In genomic region chr1:148060294-148060701, GRCh38 we compare ENCODE assay signal across 8 cellular contexts.
A peak's percentile ranks its signal among the peaks of the same experiment; 100 is the strongest.
DNase-seq lines count a peak whose midpoint lies in the region; ATAC-seq and TF ChIP-seq lines count a peak whose summit lies in the region.
"Not testable (repeated sequence)": the region's sequence is repeated elsewhere in the genome, so short reads cannot be mapped to it uniquely, and the experiment has no call there.

No MANE protein-coding gene starts in this region.

- peaks cover 18% of the 10 kb centered on the region for H3K27me3 Mint-ChIP-seq in CD4-positive, alpha-beta T cell
- H3K27me3 Mint-ChIP-seq in activated CD4-positive, alpha-beta T cell treated with anti-CD3 and anti-CD28 coated beads, Interleukin-2, amount 10 ng/mL, durations not matched to agents 7 days and 5 days: peaks cover 11% of the 10 kb centered on the region
- H3K27me3 Mint-ChIP-seq in activated naive CD8-positive, alpha-beta T cell treated with anti-CD3 and anti-CD28 coated beads for 36 hours: peaks cover 15% of the 10 kb centered on the region

- in situ Hi-C loops in transverse colon (cut with MboI; ENCODE audit: low pct_ligation_motif_present in 1 of 4, low pct_unique_long_range_greater_than_20kb in 1 of 4, low sequenced_read_pairs in 3 of 4): not testable (repeated sequence)

- not testable (repeated sequence) for H3K36me3 Mint-ChIP-seq in CD4-positive, alpha-beta T cell (ENCODE audit: low read depth); activated CD4-positive, alpha-beta T cell treated with anti-CD3 and anti-CD28 coated beads, Interleukin-2, amount 10 ng/mL, durations not matched to agents 7 days and 5 days (ENCODE audit: low read depth); activated naive CD8-positive, alpha-beta T cell treated with anti-CD3 and anti-CD28 coated beads for 36 hours

- H3K4me1 Mint-ChIP-seq in CD4-positive, alpha-beta T cell (ENCODE audit: low read depth); activated CD4-positive, alpha-beta T cell treated with anti-CD3 and anti-CD28 coated beads, Interleukin-2, amount 10 ng/mL, durations not matched to agents 7 days and 5 days; activated naive CD8-positive, alpha-beta T cell treated with anti-CD3 and anti-CD28 coated beads for 36 hours: not testable (repeated sequence)

- not testable (repeated sequence) for H3K9me3 Mint-ChIP-seq in CD4-positive, alpha-beta T cell; activated CD4-positive, alpha-beta T cell treated with anti-CD3 and anti-CD28 coated beads, Interleukin-2, amount 10 ng/mL, durations not matched to agents 7 days and 5 days; activated naive CD8-positive, alpha-beta T cell treated with anti-CD3 and anti-CD28 coated beads for 36 hours

- WGBS in esophagus muscularis mucosa: no CpG with 5 or more reads among the region's 37 CpGs
- WGBS in transverse colon (ENCODE audit: low coverage in 1 of 2), 2 donors: 0% methylated on average over 4 of the region's 37 CpGs; no CpG with 5 or more reads in 1 of the 2 donors

- not testable (repeated sequence) for H3K27me3 ChIP-seq in CD4-positive, alpha-beta T cell (ENCODE audit: control insufficient read depth, insufficient read depth, low read length)
- H3K27me3 ChIP-seq in esophagus muscularis mucosa: peaks cover 0 to 13% (median 0%) of the 10 kb centered on the region in 4 donors
- H3K27me3 ChIP-seq in transverse colon: peaks cover 11% of the 10 kb centered on the region

- peak overlapping the region; percentile 40 to 56 (median 43) for H3K4me3 ChIP-seq in esophagus muscularis mucosa
- peak overlapping the region in 3 of 4 donors; percentile 18 to 47 (median 22) for H3K4me3 ChIP-seq in transverse colon

- peak; percentile 29 for ATAC-seq in CD4-positive, alpha-beta T cell (ENCODE audit: poor library complexity)
- ATAC-seq in HG03354 (IDR thresholded peaks at IDR 0.05; ENCODE audit: poor library complexity, severe bottlenecking, unreplicated experiment) (peak; percentile 20), left lobe of liver (peak; percentile 25), sciatic nerve (peak; percentile 38)

- TF ChIP-seq CTCF in CD4-positive, alpha-beta T cell (IDR thresholded peaks at IDR 0.05); esophagus muscularis mucosa (IDR thresholded peaks at IDR 0.05); transverse colon (IDR thresholded peaks at IDR 0.05): not testable (repeated sequence)

- CTCF ChIA-PET in CD4-positive, alpha-beta T cell (lab: Charles Lee); activated CD4-positive, alpha-beta T cell treated with anti-CD3 and anti-CD28 coated beads, Interleukin-2, amount 10 ng/mL, durations not matched to agents 7 days and 5 days (lab: Charles Lee): not testable (repeated sequence)

- H3K4me1 ChIP-seq in esophagus muscularis mucosa, transverse colon: not testable (repeated sequence)

- intact Hi-C loops in CD4-positive, alpha-beta T cell (cut with DNase I, micrococcal nuclease); esophagus muscularis mucosa (cut with DNase I); sciatic nerve (cut with DNase I); transverse colon (cut with DNase I; ENCODE audit: low total_unique reads): not testable (repeated sequence)

- H3K27ac ChIP-seq in CD4-positive, alpha-beta T cell (ENCODE audit: low read depth, low read length); esophagus muscularis mucosa (replicated peaks in 1 of 4); transverse colon: not testable (repeated sequence)

- not testable (repeated sequence) for TF ChIP-seq POLR2A in esophagus muscularis mucosa (IDR thresholded peaks at IDR 0.05; ENCODE audit: low read depth); transverse colon (IDR thresholded peaks at IDR 0.05)

- POLR2A ChIA-PET in CD4-positive, alpha-beta T cell (lab: Charles Lee); activated CD4-positive, alpha-beta T cell treated with anti-CD3 and anti-CD28 coated beads, Interleukin-2, amount 10 ng/mL, durations not matched to agents 7 days and 5 days (lab: Charles Lee): not testable (repeated sequence)

- H3K36me3 ChIP-seq in esophagus muscularis mucosa, transverse colon: not testable (repeated sequence)

- DNase-seq in CD4-positive, alpha-beta T cell; activated CD4-positive, alpha-beta T cell treated with anti-CD3 and anti-CD28 coated beads, Interleukin-2, amount 10 ng/mL, durations not matched to agents 7 days and 5 days; left lobe of liver (ENCODE audit: low spot score); sciatic nerve (ENCODE audit: low spot score); transverse colon: not testable (repeated sequence)
- DNase-seq in activated naive CD8-positive, alpha-beta T cell treated with anti-CD3 and anti-CD28 coated beads for 36 hours: peak; percentile 14
- DNase-seq in esophagus muscularis mucosa (ENCODE audit: extremely low spot score): peak; percentile 5

- not testable (repeated sequence) for H3K27ac Mint-ChIP-seq in CD4-positive, alpha-beta T cell; activated CD4-positive, alpha-beta T cell treated with anti-CD3 and anti-CD28 coated beads, Interleukin-2, amount 10 ng/mL, durations not matched to agents 7 days and 5 days; activated naive CD8-positive, alpha-beta T cell treated with anti-CD3 and anti-CD28 coated beads for 36 hours

- peak overlapping the region; percentile 60 for H3K4me3 Mint-ChIP-seq in CD4-positive, alpha-beta T cell
- peak overlapping the region; percentile 41 for H3K4me3 Mint-ChIP-seq in activated CD4-positive, alpha-beta T cell treated with anti-CD3 and anti-CD28 coated beads, Interleukin-2, amount 10 ng/mL, durations not matched to agents 7 days and 5 days
- H3K4me3 Mint-ChIP-seq in activated naive CD8-positive, alpha-beta T cell treated with anti-CD3 and anti-CD28 coated beads for 36 hours: peak overlapping the region; percentile 58

- TF ChIP-seq EP300 in esophagus muscularis mucosa (IDR thresholded peaks at IDR 0.05); transverse colon (IDR thresholded peaks at IDR 0.05; ENCODE audit: low read depth): not testable (repeated sequence)

- H3K9me3 ChIP-seq in CD4-positive, alpha-beta T cell (ENCODE audit: control insufficient read depth, low read length); esophagus muscularis mucosa; transverse colon: not testable (repeated sequence)
